In the genomic region with DNA sequence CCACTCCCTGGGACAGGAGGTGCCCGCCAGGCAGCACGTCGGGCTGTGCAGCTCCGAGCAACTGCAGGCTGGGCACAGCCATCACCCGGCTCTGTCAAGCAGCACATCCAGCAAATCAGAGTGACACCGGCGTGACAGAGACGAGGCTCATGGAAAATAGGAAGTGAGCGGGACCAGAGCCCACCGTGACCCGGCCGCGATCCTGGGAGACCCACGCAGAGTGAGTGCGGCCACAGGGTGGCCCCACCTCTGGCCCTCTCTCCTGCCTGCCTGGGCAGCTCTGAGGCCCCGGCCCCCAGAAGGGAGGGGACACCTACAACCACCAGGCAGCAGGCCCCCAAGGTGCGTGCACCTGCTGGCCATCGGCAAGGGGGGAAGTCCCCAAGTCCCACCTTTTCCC, we compare ENCODE assay signal across 28 cellular contexts.
"Had no signal": no experiment of that assay in that cellular context is flagged by ENCODE, and none has a peak within 500 bp of the region (broad histone marks: within the 10 kb centered on the region; RNA-seq: fewer than 3 reads in every experiment).

No MANE protein-coding gene starts in this region.

- H3K27me3 Mint-ChIP-seq: dendritic cell treated with granulocyte-macrophage colony-stimulating factor and Interleukin-4, amounts not matched to agents 40 ng/mL and 50 ng/mL, for 4 days; stimulated activated memory B cell treated with anti-CD40 and anti-IgM and Interleukin-4, amounts not matched to agents 10 μg/mL and 1 μg/mL and 100 μg/mL, for 72 hours had no signal

- H3K9me3 Mint-ChIP-seq: dendritic cell treated with granulocyte-macrophage colony-stimulating factor and Interleukin-4, amounts not matched to agents 40 ng/mL and 50 ng/mL, for 4 days; nephron; stimulated activated memory B cell treated with anti-CD40 and anti-IgM and Interleukin-4, amounts not matched to agents 10 μg/mL and 1 μg/mL and 100 μg/mL, for 72 hours had no signal

- H3K27me3 ChIP-seq: colonic mucosa, esophagus squamous epithelium, heart right ventricle, left lung, tibial nerve, upper lobe of left lung had no signal

- DNase-seq: colonic mucosa; effector CD8-positive, alpha-beta T cell; esophagus squamous epithelium; foreskin melanocyte; glutamatergic neuron; heart right ventricle; hippocampal formation; left cardiac atrium; mesenchymal stem cell; midbrain; naive thymus-derived CD4-positive, alpha-beta T cell; nucleus accumbens; right cardiac atrium; stimulated activated CD4-positive, alpha-beta T cell treated with anti-CD3 and anti-CD28 coated beads, Interleukin-4, amount 100 ng/mL, for 4 hours; stimulated activated naive CD8-positive, alpha-beta T cell treated with anti-CD3 and anti-CD28 coated beads, Interleukin-15, Interleukin-2, amounts not matched to agents 100 U/mL and 50 U/mL, for 24 hours; substantia nigra; upper lobe of left lung had no signal

- H3K27ac Mint-ChIP-seq: dendritic cell treated with granulocyte-macrophage colony-stimulating factor and Interleukin-4, amounts not matched to agents 40 ng/mL and 50 ng/mL, for 4 days; nephron; stimulated activated memory B cell treated with anti-CD40 and anti-IgM and Interleukin-4, amounts not matched to agents 10 μg/mL and 1 μg/mL and 100 μg/mL, for 72 hours had no signal

- ATAC-seq: left cardiac atrium; left lung; naive thymus-derived CD4-positive, alpha-beta T cell; right cardiac atrium; stimulated activated memory B cell treated with anti-CD40 and anti-IgM and Interleukin-4, amounts not matched to agents 10 μg/mL and 1 μg/mL and 100 μg/mL, for 72 hours; stimulated activated naive CD8-positive, alpha-beta T cell treated with anti-CD3 and anti-CD28 coated beads, Interleukin-15, Interleukin-2, amounts not matched to agents 100 U/mL and 50 U/mL, for 24 hours had no signal

- H3K4me3 Mint-ChIP-seq: dendritic cell treated with granulocyte-macrophage colony-stimulating factor and Interleukin-4, amounts not matched to agents 40 ng/mL and 50 ng/mL, for 4 days; nephron; stimulated activated memory B cell treated with anti-CD40 and anti-IgM and Interleukin-4, amounts not matched to agents 10 μg/mL and 1 μg/mL and 100 μg/mL, for 72 hours had no signal

- H3K4me1 ChIP-seq: colonic mucosa, esophagus squamous epithelium, prostate gland had no signal

- H3K4me3 ChIP-seq: colonic mucosa, esophagus squamous epithelium, heart right ventricle, left lung, prostate gland, smooth muscle cell, thoracic aorta, tibial nerve, upper lobe of left lung had no signal

- FAIRE-seq: endothelial cell of umbilical vein, islet of Langerhans, urothelium cell line had no signal

- H3K4me2 ChIP-seq: smooth muscle cell had no signal

- H3K9me3 ChIP-seq: colonic mucosa, esophagus squamous epithelium, heart right ventricle, left lung, prostate gland, thoracic aorta, tibial nerve, upper lobe of left lung had no signal

- H3K27ac ChIP-seq: colonic mucosa, esophagus squamous epithelium, heart right ventricle, left lung, prostate gland, thoracic aorta, tibial nerve, upper lobe of left lung had no signal

- H3K36me3 ChIP-seq: colonic mucosa had no signal
